Comparison of ENCODE assay signal across 9 cellular contexts in genomic region chr15:96334017-96334704, GRCh38. TPM values are rescaled to one million over a fixed set of nuclear protein-coding genes. Genes with fewer than 3 reads are reported as not detected.
A peak's percentile ranks its signal among the peaks of the same experiment; 100 is the strongest.
DNase-seq lines count a peak whose midpoint lies in the region; ATAC-seq and TF ChIP-seq lines count a peak whose summit lies in the region.
"Had no signal": no experiment of that assay in that cellular context is flagged by ENCODE, and none has a peak within 500 bp of the region (broad histone marks: within the 10 kb centered on the region; RNA-seq: fewer than 3 reads in every experiment).

No MANE protein-coding gene starts in this region.

- ATAC-seq in stimulated activated naive B cell treated with anti-CD40 and anti-IgM and Interleukin-4, amounts not matched to agents 10 μg/mL and 1 μg/mL and 100 μg/mL, for 72 hours (replicated peaks), result no peak
- no peak for ATAC-seq in GM18861 (IDR thresholded peaks at IDR 0.05; ENCODE audit: unreplicated experiment)
- ATAC-seq in HG02571 (IDR thresholded peaks at IDR 0.05; ENCODE audit: unreplicated experiment), result no peak
- ATAC-seq in GM19351 (IDR thresholded peaks at IDR 0.05; ENCODE audit: unreplicated experiment), result no peak

- H3K9me3 Mint-ChIP-seq in brain, result peaks cover 0 to 12% (median 0%) of the 10 kb centered on the region in 5 experiments
- peaks cover 0 to 5% of the 10 kb centered on the region in 2 donors for H3K9me3 Mint-ChIP-seq in stimulated activated naive B cell treated with anti-CD40 and anti-IgM and Interleukin-4, amounts not matched to agents 10 μg/mL and 1 μg/mL and 100 μg/mL, for 72 hours

- H3K4me1 Mint-ChIP-seq in brain, result peaks cover 39% of the 10 kb centered on the region
- H3K4me1 Mint-ChIP-seq in stimulated activated naive B cell treated with anti-CD40 and anti-IgM and Interleukin-4, amounts not matched to agents 10 μg/mL and 1 μg/mL and 100 μg/mL, for 72 hours, result peaks cover 10 to 23% of the 10 kb centered on the region in 2 donors

- H3K4me3 Mint-ChIP-seq in brain, result peak overlapping the region; percentile 90 to 97 (median 94)
- no peak overlapping the region for H3K4me3 Mint-ChIP-seq in stimulated activated naive B cell treated with anti-CD40 and anti-IgM and Interleukin-4, amounts not matched to agents 10 μg/mL and 1 μg/mL and 100 μg/mL, for 72 hours

- peaks cover 71% of the 10 kb centered on the region for H3K36me3 Mint-ChIP-seq in brain
- H3K36me3 Mint-ChIP-seq in stimulated activated naive B cell treated with anti-CD40 and anti-IgM and Interleukin-4, amounts not matched to agents 10 μg/mL and 1 μg/mL and 100 μg/mL, for 72 hours, result peaks cover 3 to 9% of the 10 kb centered on the region in 2 donors

- peak; percentile 10 for DNase-seq in HCEC 1CT
- DNase-seq in left kidney (ENCODE audit: low read depth, low spot score), result peak; percentile 45
- no peak for DNase-seq in stimulated activated naive B cell treated with anti-CD40 and anti-IgM and Interleukin-4, amounts not matched to agents 10 μg/mL and 1 μg/mL and 100 μg/mL, for 72 hours
- DNase-seq in midbrain (lab: John Stamatoyannopoulos, UW), result no peak
- DNase-seq: T-helper 9 cell had no signal

- H3K27me3 Mint-ChIP-seq in brain, result peaks cover 55% of the 10 kb centered on the region
- peaks cover 68 to 78% of the 10 kb centered on the region in 2 donors for H3K27me3 Mint-ChIP-seq in stimulated activated naive B cell treated with anti-CD40 and anti-IgM and Interleukin-4, amounts not matched to agents 10 μg/mL and 1 μg/mL and 100 μg/mL, for 72 hours

- no peak for TF ChIP-seq CTCF in brain (conservative IDR thresholded peaks at IDR 0.05)

- H3K27ac Mint-ChIP-seq in brain, result peak overlapping the region; percentile 93 to 100 (median 98)
- H3K27ac Mint-ChIP-seq in stimulated activated naive B cell treated with anti-CD40 and anti-IgM and Interleukin-4, amounts not matched to agents 10 μg/mL and 1 μg/mL and 100 μg/mL, for 72 hours, result peak overlapping the region; percentile 73

RNA-seq across cellular contexts. Expression of gene NR2F2, which starts 3.7 kb away (rescaled TPM):
- polyA plus RNA-seq in brain (ENCODE audit: insufficient read depth, low read depth, low replicate concordance), result 60.4 TPM

Comparison
In these comparisons a context has a peak if more than half of its experiments do, and no peak if none do; other contexts are left out.
1. DNase-seq: peak in HCEC 1CT (single experiment) and left kidney (single experiment); none in stimulated activated naive B cell treated with anti-CD40 and anti-IgM and Interleukin-4, amounts not matched to agents 10 μg/mL and 1 μg/mL and 100 μg/mL, for 72 hours (single experiment) and midbrain (single experiment).
2. H3K4me3 Mint-ChIP-seq: peak in brain (5 of 5); none in stimulated activated naive B cell treated with anti-CD40 and anti-IgM and Interleukin-4, amounts not matched to agents 10 μg/mL and 1 μg/mL and 100 μg/mL, for 72 hours (0 of 2).